In the genomic region with DNA sequence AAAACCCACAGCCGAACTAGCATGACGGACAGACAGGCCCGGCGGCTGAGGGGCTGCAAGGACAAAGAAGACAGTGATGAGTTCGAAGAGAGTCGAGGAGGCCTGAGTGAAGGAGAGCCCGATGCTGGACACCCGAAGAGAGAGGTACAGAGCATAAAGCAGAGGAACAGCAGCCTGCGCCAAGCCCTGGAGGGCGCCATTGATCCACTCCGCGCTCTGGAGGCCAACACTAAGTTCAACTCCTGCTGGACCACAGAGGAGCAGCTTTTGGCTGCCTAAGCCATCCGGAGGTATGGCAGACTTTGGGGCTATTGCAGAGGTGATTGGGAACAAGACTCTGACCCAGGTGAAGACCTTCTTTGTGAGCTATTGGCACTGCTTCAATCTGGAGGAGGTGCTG, we compare ENCODE assay signal across 8 cellular contexts. TPM values are rescaled to one million over a fixed set of nuclear protein-coding genes. Genes with fewer than 3 reads are reported as not detected.
DNase-seq lines count a peak whose midpoint lies in the region; ATAC-seq and TF ChIP-seq lines count a peak whose summit lies in the region.

No MANE protein-coding gene starts in this region.

- intact Hi-C loops in MCF 10A (cut with micrococcal nuclease) (loop anchor here (10.0 kb wide), 1 partner anchor 614 kb away; no protein-coding TSS in a partner anchor), breast epithelium (cut with DNase I; ENCODE audit: low total_unique reads) (loop anchor here (10.0 kb wide), 1 partner anchor 604 kb away; no protein-coding TSS in a partner anchor)

- BruUV-seq in MCF 10A (replicated peaks; lab: Mats Ljungman, UMichigan), result no TSS peak

- H3K4me3 Mint-ChIP-seq in MCF 10A (ENCODE audit: unreplicated experiment), result no peak overlapping the region

- no peaks in the 10 kb centered on the region for H3K79me2 ChIP-seq in SU-DHL-6 (ENCODE audit: insufficient read depth, low read length)

- peaks cover 4% of the 10 kb centered on the region for H3K36me3 Mint-ChIP-seq in MCF 10A (ENCODE audit: insufficient read depth, unreplicated experiment)

- no peak overlapping the region for H2BK12ac ChIP-seq in neuronal stem cell (ENCODE audit: low read length)

- H2AFZ ChIP-seq in SU-DHL-6 (ENCODE audit: low read depth, low read length, severe bottlenecking), result no peak overlapping the region
- no peak overlapping the region for H2AFZ ChIP-seq in neuronal stem cell (ENCODE audit: low read length)

- no peak for TF ChIP-seq POLR2A in breast epithelium (IDR thresholded peaks at IDR 0.05)

- H3K4ac ChIP-seq in neuronal stem cell (ENCODE audit: low read length), result no peak overlapping the region

- no peaks in the 10 kb centered on the region for H3K79me1 ChIP-seq in neuronal stem cell (ENCODE audit: low read depth, low read length)

- H3K14ac ChIP-seq in neuronal stem cell (ENCODE audit: low read length), result no peak overlapping the region

- ATAC-seq in GM21619 (IDR thresholded peaks at IDR 0.05; ENCODE audit: unreplicated experiment), result no peak

- CTCF ChIA-PET in MCF 10A (lab: Yijun Ruan, JAX), result interaction anchor here (1.0 to 1.1 kb wide), 2 partner anchors 18 to 394 kb away, joined by 3 to 5 read pairs; no protein-coding TSS in a partner anchor

- H3K4me3 ChIP-seq in breast epithelium (no peak overlapping the region), SU-DHL-6 (ENCODE audit: insufficient read depth, low read length, poor library complexity, severe bottlenecking) (no peak overlapping the region), astrocyte of the cerebellum (ENCODE audit: low read depth, low read length) (no peak overlapping the region), neuronal stem cell (ENCODE audit: low read length in 2 of 2) (no peak overlapping the region)

- no peak overlapping the region for H3K4me2 ChIP-seq in SU-DHL-6 (ENCODE audit: low read depth, low read length, poor library complexity, severe bottlenecking)
- no peak overlapping the region for H3K4me2 ChIP-seq in neuronal stem cell (ENCODE audit: insufficient read depth, low read length, poor library complexity, severe bottlenecking)

- no peak overlapping the region for H2BK5ac ChIP-seq in neuronal stem cell (ENCODE audit: low read length)

- H3K9me3 ChIP-seq in breast epithelium (no peaks in the 10 kb centered on the region), SU-DHL-6 (ENCODE audit: insufficient read depth, low read length) (no peaks in the 10 kb centered on the region), neuronal stem cell (replicated peaks in 1 of 2; ENCODE audit: control insufficient read depth in 2 of 2, insufficient read depth in 1 of 2, low read depth in 1 of 2, low read length in 2 of 2) (no peaks in the 10 kb centered on the region)

- H3K27ac Mint-ChIP-seq in MCF 10A (ENCODE audit: low read depth, unreplicated experiment), result no peak overlapping the region

- DNase-seq in MCF 10A (ENCODE audit: unreplicated experiment) (peak; percentile 34), breast epithelium (ENCODE audit: low spot score in 2 of 2) (no peak), astrocyte of the cerebellum (ENCODE audit: low read depth) (no peak), neuronal stem cell (ENCODE audit: low spot score) (no peak), hypothalamus (lab: John Stamatoyannopoulos, UW) (no peak), ureter (ENCODE audit: low spot score) (no peak)

- in situ Hi-C loops in astrocyte of the cerebellum (cut with HindIII; ENCODE audit: low sequenced_read_pairs), result loop anchor here (25.0 kb wide), 2 partner anchors 297 to 372 kb away; no protein-coding TSS in a partner anchor

- no peaks in the 10 kb centered on the region for H3K9me3 Mint-ChIP-seq in MCF 10A (ENCODE audit: unreplicated experiment)

- H3K36me3 ChIP-seq in breast epithelium (no peaks in the 10 kb centered on the region), SU-DHL-6 (ENCODE audit: low read length) (no peaks in the 10 kb centered on the region), neuronal stem cell (replicated peaks in 1 of 2; ENCODE audit: control insufficient read depth in 2 of 2, insufficient read depth in 2 of 2, low read length in 2 of 2) (no peaks in the 10 kb centered on the region)

- no peak overlapping the region for H4K8ac ChIP-seq in neuronal stem cell (ENCODE audit: low read depth, low read length)

- H2AK5ac ChIP-seq in neuronal stem cell (ENCODE audit: low read depth, low read length), result peak overlapping the region; percentile 57

- H3K27ac ChIP-seq in breast epithelium, result no peak overlapping the region
- no peak overlapping the region for H3K27ac ChIP-seq in SU-DHL-6 (ENCODE audit: low read depth, low read length)
- no peak overlapping the region for H3K27ac ChIP-seq in neuronal stem cell (replicated peaks; ENCODE audit: low read length)

- no peaks in the 10 kb centered on the region for H3K4me1 Mint-ChIP-seq in MCF 10A (ENCODE audit: insufficient read depth, unreplicated experiment)

- H4K91ac ChIP-seq in neuronal stem cell (ENCODE audit: low read depth, low read length, poor library complexity), result no peak overlapping the region

- no peak overlapping the region for H2BK120ac ChIP-seq in neuronal stem cell (ENCODE audit: low read depth, low read length)

- H3K4me1 ChIP-seq in breast epithelium, result no peaks in the 10 kb centered on the region
- H3K4me1 ChIP-seq in neuronal stem cell (ENCODE audit: control insufficient read depth in 2 of 2, insufficient read depth in 1 of 2, low read depth in 1 of 2, low read length in 2 of 2), result no peaks in the 10 kb centered on the region

- no peaks in the 10 kb centered on the region for H4K20me1 ChIP-seq in SU-DHL-6 (ENCODE audit: low read depth, low read length)

- peaks cover 22% of the 10 kb centered on the region for H3K27me3 Mint-ChIP-seq in MCF 10A (ENCODE audit: insufficient read depth, unreplicated experiment)

- WGBS in neuronal stem cell (ENCODE audit: extremely low coverage in 2 of 2, insufficient read length in 2 of 2, insufficient replicate concordance in 1 of 2), 2 donors, result no CpG with 5 or more reads among the region's 13 CpGs

- peak overlapping the region; percentile 82 for H2BK15ac ChIP-seq in neuronal stem cell (ENCODE audit: low read length)

- POLR2A ChIA-PET in MCF 10A (lab: Yijun Ruan, JAX), result no interaction called here

- H3K23ac ChIP-seq in neuronal stem cell (ENCODE audit: low read depth, low read length, poor library complexity), result no peak overlapping the region

- no peak overlapping the region for H3K18ac ChIP-seq in neuronal stem cell (ENCODE audit: low read length)

- H3K9ac ChIP-seq in SU-DHL-6 (ENCODE audit: low read length) (no peak overlapping the region), neuronal stem cell (ENCODE audit: low read depth, low read length, poor library complexity) (no peak overlapping the region)

- no peaks in the 10 kb centered on the region for H3K27me3 ChIP-seq in breast epithelium
- no peaks in the 10 kb centered on the region for H3K27me3 ChIP-seq in SU-DHL-6 (ENCODE audit: low read length)
- H3K27me3 ChIP-seq in neuronal stem cell (ENCODE audit: control insufficient read depth in 3 of 3, insufficient read depth in 3 of 3, low read depth in 1 of 3, low read length in 3 of 3), result peaks cover 0 to 15% (median 0%) of the 10 kb centered on the region in 3 experiments

- H3K9me2 ChIP-seq in SU-DHL-6 (replicated peaks; ENCODE audit: insufficient read depth, low read length), result no peaks in the 10 kb centered on the region

- H3F3A ChIP-seq in SU-DHL-6 (ENCODE audit: insufficient read depth), result no peaks in the 10 kb centered on the region

- no peak for TF ChIP-seq CTCF in MCF 10A (IDR thresholded peaks at IDR 0.05; ENCODE audit: unreplicated experiment)
- no peak for TF ChIP-seq CTCF in breast epithelium (IDR thresholded peaks at IDR 0.05)
- TF ChIP-seq CTCF in SU-DHL-6 (IDR thresholded peaks at IDR 0.05; ENCODE audit: insufficient read depth, low read length, poor library complexity, severe bottlenecking), result peak; percentile 24
- peak; percentile 23 for TF ChIP-seq CTCF in astrocyte of the cerebellum (IDR thresholded peaks at IDR 0.05; ENCODE audit: low read depth, low read length, missing control alignments)

RNA-seq across cellular contexts. Expression of a gene that starts 7.8 kb away (rescaled TPM):
- total RNA-seq in MCF 10A (2022) (2.4 and 2.6 TPM in 2 replicates), breast epithelium (10 to 100 TPM in 1 of 3 donors, 1 to 10 TPM in 2; 7.5 to 21.4 (median 8.2) TPM), ureter (10.3 TPM)
- polyA plus RNA-seq in neuronal stem cell (2013, experiment 1 of 2), result 4.4 TPM
- 4.7 TPM for polyA plus RNA-seq in neuronal stem cell (2013, experiment 2 of 2)

Comparison
In these comparisons a context has a peak if more than half of its experiments do, and no peak if none do; other contexts are left out.
1. CTCF ChIP-seq: peak in SU-DHL-6 (single experiment) and astrocyte of the cerebellum (single experiment); none in MCF 10A (single experiment) and breast epithelium (0 of 3).